26 cellular contexts compared by ENCODE assay signal in the genomic region with DNA sequence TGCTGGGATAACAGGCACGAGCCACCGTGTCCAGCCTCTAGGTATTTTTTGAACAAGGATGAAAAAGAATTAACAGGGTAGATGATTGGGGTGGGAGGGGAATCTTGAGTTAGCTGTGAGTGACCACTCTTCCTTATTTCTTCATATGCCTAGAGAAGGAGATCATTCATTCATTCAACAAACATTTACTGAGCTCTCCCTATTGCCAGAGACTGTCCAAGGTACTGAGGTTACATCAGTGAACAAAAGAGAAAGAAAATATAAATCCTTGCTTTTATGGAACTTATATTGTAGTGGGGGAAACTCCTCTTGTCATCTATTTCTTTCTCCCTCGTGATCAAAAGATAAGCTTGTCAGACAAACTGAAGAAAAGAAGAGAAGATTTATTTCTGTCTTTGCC.
"Had no signal": no experiment of that assay in that cellular context is flagged by ENCODE, and none has a peak within 500 bp of the region (broad histone marks: within the 10 kb centered on the region; RNA-seq: fewer than 3 reads in every experiment).

No MANE protein-coding gene starts in this region.

- ATAC-seq: esophagus mucosa; gastrocnemius medialis; left lobe of liver; mucosa of descending colon; natural killer cell treated with Interleukin-12 subunit alpha and Interleukin-12 subunit beta and Interleukin-15 and Interleukin-18, amount 100 ng/mL, for 72 hours; pancreas; sciatic nerve; stimulated activated effector memory CD8-positive, alpha-beta T cell treated with anti-CD3 and anti-CD28 coated beads, Interleukin-12 subunit alpha, Interleukin-12 subunit beta, amount 100 ng/mL, for 72 hours had no signal

- H3K27ac ChIP-seq: dorsolateral prefrontal cortex, epithelial cell of prostate, gastrocnemius medialis, neutrophil, pancreas, stomach, thyroid gland, vagina had no signal

- H3K27me3 ChIP-seq: gastrocnemius medialis, neutrophil, pancreas, thyroid gland, vagina had no signal

- H3K4me2 ChIP-seq: smooth muscle cell had no signal

- H3K9me3 ChIP-seq: gastrocnemius medialis, mucosa of descending colon, neutrophil, pancreas, stomach, thyroid gland, vagina had no signal

- FAIRE-seq: kidney, pancreas had no signal

- H3K4me1 ChIP-seq: gastrocnemius medialis, pancreas, stomach, thyroid gland, vagina had no signal

- H3K4me3 ChIP-seq: dorsolateral prefrontal cortex, gastrocnemius medialis, lung, mucosa of descending colon, pancreas, smooth muscle cell, stomach, thyroid gland, vagina had no signal

- H3K36me3 ChIP-seq: gastrocnemius medialis, neutrophil, pancreas, stomach, thyroid gland, vagina had no signal

- DNase-seq: dorsolateral prefrontal cortex; effector CD4-positive, alpha-beta T cell; foreskin fibroblast; gastrocnemius medialis; head of caudate nucleus; kidney; mesenchymal stem cell; mucosa of descending colon; naive B cell; pancreas; stimulated activated CD4-positive, alpha-beta T cell treated with anti-CD3 and anti-CD28 coated beads, Interleukin-2, amount 100 ng/mL, for 24 hours; stimulated activated CD4-positive, alpha-beta T cell treated with anti-CD3 and anti-CD28 coated beads, Interleukin-4, amount 100 ng/mL, for 24 hours; stimulated activated naive CD4-positive, alpha-beta T cell treated with Interleukin-2 at 50 U/mL for 16 hours; stomach; thyroid gland; trophoblast cell had no signal
